In genomic region chr1:187336769-187337168, GRCh38 we compare ENCODE assay signal across 24 cellular contexts.
A peak's percentile ranks its signal among the peaks of the same experiment; 100 is the strongest.
DNase-seq lines count a peak whose midpoint lies in the region; ATAC-seq and TF ChIP-seq lines count a peak whose summit lies in the region.
"Had no signal": no experiment of that assay in that cellular context is flagged by ENCODE, and none has a peak within 500 bp of the region (broad histone marks: within the 10 kb centered on the region; RNA-seq: fewer than 3 reads in every experiment).

No MANE protein-coding gene starts in this region.

- DNase-seq in BE2C: no peak
- no peak for DNase-seq in aorta
- DNase-seq in pons (ENCODE audit: low spot score): no peak
- no peak for DNase-seq in amygdala (lab: John Stamatoyannopoulos, UW)
- DNase-seq: activated CD4-positive, alpha-beta T cell treated with anti-CD3 and anti-CD28 coated beads, Interleukin-2, amount 10 ng/mL, durations not matched to agents 7 days and 5 days; activated effector memory CD4-positive, alpha-beta T cell treated with Interleukin-2 at 50 U/mL for 16 hours; activated naive CD8-positive, alpha-beta T cell treated with anti-CD3 and anti-CD28 coated beads, Interleukin-2, amount 50 U/mL, for 24 hours; body of pancreas; cerebellar nuclear complex; H9; Kasumi-1; kidney; NCI-H187 treated with DMSO at 0.1 percent for 48 hours; ovary; spleen; stimulated activated CD4-positive, alpha-beta T cell treated with anti-CD3 and anti-CD28 coated beads, Interleukin-4, amount 100 ng/mL, for 1 hour; stimulated activated naive CD4-positive, alpha-beta T cell; testis had no signal

- intact Hi-C loops in aorta (cut with DNase I): no loop called here

- TF ChIP-seq CTCF in BE2C (IDR thresholded peaks at IDR 0.05; ENCODE audit: low read depth, low read length) (no peak), KMS-11 (conservative IDR thresholded peaks at IDR 0.05; ENCODE audit: low read depth, low read length) (no peak)

- H3K9me3 ChIP-seq in BE2C: no peaks in the 10 kb centered on the region
- no peaks in the 10 kb centered on the region for H3K9me3 ChIP-seq in aorta (ENCODE audit: control insufficient read depth, low read length)
- H3K9me3 ChIP-seq: body of pancreas, ovary, testis had no signal

- no peak overlapping the region for H2AFZ ChIP-seq in KMS-11 (ENCODE audit: low read depth)

- peak overlapping the region; percentile 31 for H3K4me3 ChIP-seq in BE2C (ENCODE audit: low read depth, low read length)
- no peak overlapping the region for H3K4me3 ChIP-seq in KMS-11 (IDR thresholded peaks at IDR 0.05; ENCODE audit: insufficient read depth, low read depth, low read length)
- H3K4me3 ChIP-seq in aorta (ENCODE audit: low read length in 2 of 2): no peak overlapping the region
- H3K4me3 ChIP-seq: body of pancreas, ovary, spleen, testis had no signal

- peaks cover under 1% of the 10 kb centered on the region for H3K4me1 ChIP-seq in BE2C
- peaks cover 22% of the 10 kb centered on the region for H3K4me1 ChIP-seq in KMS-11 (ENCODE audit: low read depth, poor library complexity, severe bottlenecking)
- H3K4me1 ChIP-seq in aorta (ENCODE audit: control insufficient read depth in 1 of 2, insufficient read depth in 2 of 2, low read length in 2 of 2): no peaks in the 10 kb centered on the region
- H3K4me1 ChIP-seq: body of pancreas, spleen, testis had no signal

- WGBS in aorta, 2 donors: 88 to 89% methylated on average over 2 of the region's 2 CpGs

- ATAC-seq in GM18498 (IDR thresholded peaks at IDR 0.05; ENCODE audit: unreplicated experiment) (peak; percentile 52), HG02610 (IDR thresholded peaks at IDR 0.05; ENCODE audit: unreplicated experiment) (peak; percentile 86), aorta (ENCODE audit: low FRiP score) (no peak), GM19397 (IDR thresholded peaks at IDR 0.05; ENCODE audit: unreplicated experiment) (no peak)
- ATAC-seq: activated naive CD8-positive, alpha-beta T cell treated with anti-CD3 and anti-CD28 coated beads, Interleukin-2, amount 50 U/mL, for 24 hours; body of pancreas; natural killer cell treated with Interleukin-12 subunit alpha and Interleukin-12 subunit beta and Interleukin-15 and Interleukin-18, amount 100 ng/mL, for 72 hours had no signal

- H4K20me1 ChIP-seq in KMS-11 (ENCODE audit: insufficient read depth): no peaks in the 10 kb centered on the region

- H3K27ac ChIP-seq in KMS-11 (no peak overlapping the region), aorta (ENCODE audit: low read depth in 1 of 2, low read length in 2 of 2) (no peak overlapping the region)
- H3K27ac ChIP-seq: body of pancreas, C4-2B, ovary, spleen, testis had no signal

- H3K36me3 ChIP-seq in BE2C: no peaks in the 10 kb centered on the region
- no peaks in the 10 kb centered on the region for H3K36me3 ChIP-seq in KMS-11 (ENCODE audit: insufficient read depth)
- no peaks in the 10 kb centered on the region for H3K36me3 ChIP-seq in aorta (ENCODE audit: control insufficient read depth in 1 of 2, insufficient read depth in 2 of 2, low read length in 1 of 2)
- H3K36me3 ChIP-seq: ovary, spleen had no signal

- H3K4me2 ChIP-seq in KMS-11: peak overlapping the region; percentile 0; the same call in 1 of the 2 replicates

- H3K9ac ChIP-seq in KMS-11: no peak overlapping the region

- H3K27me3 ChIP-seq in BE2C (no peaks in the 10 kb centered on the region), KMS-11 (ENCODE audit: insufficient read depth, low read depth) (no peaks in the 10 kb centered on the region), aorta (ENCODE audit: control insufficient read depth in 1 of 2, insufficient read depth in 2 of 2, low read length in 1 of 2) (no peaks in the 10 kb centered on the region)
- H3K27me3 ChIP-seq: body of pancreas, ovary, spleen, testis had no signal

- no peaks in the 10 kb centered on the region for H3K79me2 ChIP-seq in KMS-11 (ENCODE audit: insufficient read depth, low read depth)

Comparison
In these comparisons a context has a peak if more than half of its experiments do, and no peak if none do; other contexts are left out.
1. ATAC-seq: peak in GM18498 (single experiment) and HG02610 (single experiment); none in aorta (single experiment) and GM19397 (single experiment).